7 cellular contexts compared by ENCODE assay signal in the genomic region with DNA sequence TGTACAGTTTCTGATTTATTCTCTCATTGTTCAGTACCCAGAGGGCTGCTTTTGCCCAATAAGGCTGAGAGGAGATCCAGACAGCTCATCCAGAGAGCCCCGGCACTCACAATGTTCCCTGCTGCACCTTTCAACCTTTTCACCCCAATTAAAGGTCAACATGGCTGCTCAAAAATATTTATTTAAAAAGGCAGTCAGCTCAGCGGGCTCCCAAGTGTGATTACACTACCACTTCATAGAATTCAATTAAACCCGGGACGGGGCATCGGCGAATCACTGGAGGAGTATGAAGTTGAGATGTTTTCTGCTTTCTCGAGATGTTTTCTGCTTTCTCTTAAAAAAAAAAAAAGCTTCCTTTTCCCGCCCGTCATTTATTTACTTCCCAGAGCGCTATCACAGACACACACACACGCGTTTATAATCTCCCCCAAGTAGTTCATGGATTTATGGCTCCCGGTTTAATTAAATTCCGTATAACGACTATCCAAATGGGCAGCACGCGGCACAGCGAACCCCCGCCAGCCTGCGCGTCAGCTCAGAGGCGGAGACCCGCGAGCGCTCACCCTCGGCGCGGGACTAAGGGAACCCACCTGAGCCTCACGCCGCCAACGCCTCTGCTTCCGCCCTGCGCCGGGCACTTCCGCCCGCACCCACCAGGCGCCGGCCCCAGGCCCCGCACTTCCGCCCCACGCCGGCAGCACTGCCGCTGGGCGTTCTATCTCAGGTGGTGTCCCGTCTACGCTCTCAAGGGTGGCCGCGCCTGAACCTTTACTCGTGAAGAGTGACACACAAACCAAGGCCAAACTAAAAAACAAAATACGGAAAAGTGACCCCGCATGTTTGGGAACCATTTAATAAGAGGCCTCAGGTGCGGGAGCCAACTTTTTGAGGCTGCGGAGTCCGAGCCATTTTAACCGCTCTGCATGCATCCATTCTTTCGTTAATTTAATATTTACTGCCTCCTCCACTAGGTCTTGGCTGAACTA. TPM values are rescaled to one million over a fixed set of nuclear protein-coding genes. Genes with fewer than 3 reads are reported as not detected.
DNase-seq lines count a peak whose midpoint lies in the region; ATAC-seq and TF ChIP-seq lines count a peak whose summit lies in the region.

TSS of gene C5orf63 (minus strand) at position 642 of the 986 bp plus-strand sequence. CDS start 14,507 bp downstream, outside the sequence.

- no peak within 1 kb of the TSS for H3K9ac ChIP-seq in endodermal cell (ENCODE audit: extremely low read depth, low read length, poor library complexity, severe bottlenecking)

- H3K4me3 ChIP-seq in endodermal cell (ENCODE audit: low read length) = no peak within 1 kb of the TSS

- ATAC-seq in GM18858 (IDR thresholded peaks at IDR 0.05; ENCODE audit: unreplicated experiment) = peak; percentile 97
- peak; percentile 98 for ATAC-seq in HG02884 (IDR thresholded peaks at IDR 0.05; ENCODE audit: unreplicated experiment)
- peak; percentile 97 to 99 for ATAC-seq in naive thymus-derived CD8-positive, alpha-beta T cell

- 93 to 96% methylated on average over 36 to 56 of the region's 56 CpGs for WGBS in endodermal cell (ENCODE audit: insufficient coverage in 1 of 2, insufficient read length in 1 of 2), 2 experiments

- POLR2A ChIA-PET in naive thymus-derived CD8-positive, alpha-beta T cell (lab: Charles Lee) = interaction anchor here (0.5 to 2.4 kb wide), 10 partner anchors 9 to 295 kb away, joined by 3 to 29 read pairs (median 3); no protein-coding TSS in a partner anchor

- H3K36me3 Mint-ChIP-seq in endodermal cell (ENCODE audit: low read depth) = no peaks in the 10 kb centered on the region
- peaks cover 0 to 30% (median 24%) of the 10 kb centered on the region in 3 donors for H3K36me3 Mint-ChIP-seq in naive thymus-derived CD8-positive, alpha-beta T cell
- peaks cover 14% of the 10 kb centered on the region for H3K36me3 Mint-ChIP-seq in stimulated activated naive CD8-positive, alpha-beta T cell treated with anti-CD3 and anti-CD28 coated beads, Interleukin-15, Interleukin-2, amounts not matched to agents 100 ng/mL and 50 ng/mL, for 24 hours (ENCODE audit: low read depth)

- peak within 1 kb of the TSS; percentile 90 for H3K27ac Mint-ChIP-seq in endodermal cell
- peak within 1 kb of the TSS; percentile 90 to 99 (median 92) for H3K27ac Mint-ChIP-seq in naive thymus-derived CD8-positive, alpha-beta T cell
- H3K27ac Mint-ChIP-seq in stimulated activated naive CD8-positive, alpha-beta T cell treated with anti-CD3 and anti-CD28 coated beads, Interleukin-15, Interleukin-2, amounts not matched to agents 100 ng/mL and 50 ng/mL, for 24 hours = peak within 1 kb of the TSS; percentile 96

- no peaks in the 10 kb centered on the region for H3K9me3 ChIP-seq in endodermal cell (ENCODE audit: control insufficient read depth, low read length)

- H3K36me3 ChIP-seq in endodermal cell (ENCODE audit: control insufficient read depth, insufficient read depth, low read length) = no peaks in the 10 kb centered on the region

- H3K27me3 ChIP-seq in endodermal cell (ENCODE audit: control insufficient read depth, insufficient read depth, low read length, poor library complexity, severe bottlenecking) = peaks cover 6% of the 10 kb centered on the region

- H3K9me3 Mint-ChIP-seq in endodermal cell = no peaks in the 10 kb centered on the region
- peaks cover 0 to 3% (median 0%) of the 10 kb centered on the region in 9 donors for H3K9me3 Mint-ChIP-seq in naive thymus-derived CD8-positive, alpha-beta T cell
- peaks cover 3% of the 10 kb centered on the region for H3K9me3 Mint-ChIP-seq in stimulated activated naive CD8-positive, alpha-beta T cell treated with anti-CD3 and anti-CD28 coated beads, Interleukin-15, Interleukin-2, amounts not matched to agents 100 ng/mL and 50 ng/mL, for 24 hours

- H3K27ac ChIP-seq in endodermal cell (ENCODE audit: low read depth, low read length) = no peak within 1 kb of the TSS

- DNase-seq in NCI-H524 (lab: John Stamatoyannopoulos, UW) (peak; percentile 59 to 74), endodermal cell (peak; percentile 65)
- DNase-seq in activated CD8-positive, alpha-beta memory T cell treated with anti-CD3 and anti-CD28 coated beads for 4 hours (ENCODE audit: low read depth in 2 of 2) = peak; percentile 25 to 30
- peak; percentile 55 to 80 (median 70) for DNase-seq in naive thymus-derived CD8-positive, alpha-beta T cell

- peaks cover 2% of the 10 kb centered on the region for H3K27me3 Mint-ChIP-seq in endodermal cell (ENCODE audit: insufficient read depth)
- H3K27me3 Mint-ChIP-seq in naive thymus-derived CD8-positive, alpha-beta T cell = no peaks in the 10 kb centered on the region
- H3K27me3 Mint-ChIP-seq in stimulated activated naive CD8-positive, alpha-beta T cell treated with anti-CD3 and anti-CD28 coated beads, Interleukin-15, Interleukin-2, amounts not matched to agents 100 ng/mL and 50 ng/mL, for 24 hours = no peaks in the 10 kb centered on the region

- TF ChIP-seq CTCF in endodermal cell (conservative IDR thresholded peaks at IDR 0.05) = peak; percentile 60

- H3K4me1 ChIP-seq in endodermal cell (ENCODE audit: control insufficient read depth, insufficient read depth, low read length) = peaks cover 26% of the 10 kb centered on the region

- H3K4me1 Mint-ChIP-seq in endodermal cell = peaks cover 56% of the 10 kb centered on the region
- H3K4me1 Mint-ChIP-seq in naive thymus-derived CD8-positive, alpha-beta T cell = peaks cover 15 to 36% (median 22%) of the 10 kb centered on the region in 4 donors
- peaks cover 10% of the 10 kb centered on the region for H3K4me1 Mint-ChIP-seq in stimulated activated naive CD8-positive, alpha-beta T cell treated with anti-CD3 and anti-CD28 coated beads, Interleukin-15, Interleukin-2, amounts not matched to agents 100 ng/mL and 50 ng/mL, for 24 hours (ENCODE audit: low read depth)

- H3K4me3 Mint-ChIP-seq in endodermal cell = peak within 1 kb of the TSS; percentile 68
- H3K4me3 Mint-ChIP-seq in naive thymus-derived CD8-positive, alpha-beta T cell = peak within 1 kb of the TSS; percentile 88 to 95 (median 92)
- H3K4me3 Mint-ChIP-seq in stimulated activated naive CD8-positive, alpha-beta T cell treated with anti-CD3 and anti-CD28 coated beads, Interleukin-15, Interleukin-2, amounts not matched to agents 100 ng/mL and 50 ng/mL, for 24 hours = peak within 1 kb of the TSS; percentile 92

RNA-seq across cellular contexts. Expression of gene C5orf63, which starts in this region (rescaled TPM):
- 1 to 10 TPM in 1 of 2 donors, under 1 TPM in 1; 0.86 to 9.4 TPM for total RNA-seq in endodermal cell
- polyA plus RNA-seq in endodermal cell (2013, experiment 1 of 2) = not detected
- polyA plus RNA-seq in endodermal cell (2013, experiment 2 of 2) = not detected
- 10 to 100 TPM; 19.2 to 23.7 TPM for total RNA-seq in naive thymus-derived CD8-positive, alpha-beta T cell
- 1 to 10 TPM; 4.2 to 5.7 (median 4.6) TPM for polyA plus RNA-seq in naive thymus-derived CD8-positive, alpha-beta T cell
